ENCODE assay signal across 1 cellular context in the genomic region with DNA sequence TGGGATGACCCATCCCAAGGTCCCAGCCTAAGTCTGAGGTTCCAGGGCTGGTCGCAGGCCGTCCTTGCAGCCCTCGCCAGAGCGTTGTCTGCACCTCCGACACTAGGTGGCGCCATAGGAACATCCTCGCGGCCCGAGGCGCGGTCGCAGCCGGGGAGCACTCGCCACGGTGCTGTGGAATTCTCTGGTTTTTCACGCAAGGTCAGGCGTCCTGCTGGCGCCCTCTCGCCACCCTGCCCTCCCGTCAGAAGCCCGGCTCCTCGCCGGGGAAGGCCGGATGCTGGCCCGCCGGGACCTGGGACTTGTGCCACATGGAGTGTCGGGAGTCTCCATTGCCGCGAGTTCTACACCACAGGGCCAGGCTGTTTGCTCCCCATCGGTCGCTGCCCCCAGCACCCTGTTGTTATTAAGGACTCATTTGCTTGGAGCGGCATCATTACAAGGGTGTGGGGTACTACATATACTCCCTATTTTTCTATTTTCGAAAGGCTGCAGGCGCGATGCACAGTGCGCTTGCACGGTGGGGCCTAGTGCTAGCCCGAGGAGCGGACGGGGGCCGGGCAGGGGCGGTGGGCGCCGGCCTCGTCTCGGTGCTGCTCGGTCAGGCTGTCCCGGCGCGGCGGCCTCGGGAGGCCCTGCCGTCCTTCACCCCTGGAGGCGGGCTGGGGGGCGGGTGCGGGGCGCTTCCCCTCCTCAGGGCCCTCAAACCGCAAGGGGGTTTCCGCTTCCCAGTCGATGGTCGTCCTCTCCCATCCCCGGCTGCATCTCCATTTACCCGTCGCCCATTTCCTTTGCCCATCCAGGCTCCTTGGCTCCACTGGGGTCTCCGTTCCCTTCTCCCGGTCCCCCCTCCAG.
TF ChIP-seq lines count a peak whose summit lies in the region.

No MANE protein-coding gene starts in this region.

TF ChIP-seq in GM12878, 131 proteins besides CTCF, POLR2A, EP300 and RAD21 (continued from another document):
- TF ChIP-seq CREB1 (IDR thresholded peaks at IDR 0.05; ENCODE audit: low read depth) = no peak
- no peak for TF ChIP-seq USF1 (IDR thresholded peaks at IDR 0.05; ENCODE audit: borderline replicate concordance, extremely low read length, insufficient read depth, low read depth, low read length)
- no peak for TF ChIP-seq YBX1 (IDR thresholded peaks at IDR 0.05)
- no peak for TF ChIP-seq KLF5 (IDR thresholded peaks at IDR 0.05; ENCODE audit: partially characterized antibody)
- TF ChIP-seq ZNF384 (IDR thresholded peaks at IDR 0.05; ENCODE audit: borderline replicate concordance, low read depth, low read length) = no peak
